20 cellular contexts compared by ENCODE assay signal in the genomic region with DNA sequence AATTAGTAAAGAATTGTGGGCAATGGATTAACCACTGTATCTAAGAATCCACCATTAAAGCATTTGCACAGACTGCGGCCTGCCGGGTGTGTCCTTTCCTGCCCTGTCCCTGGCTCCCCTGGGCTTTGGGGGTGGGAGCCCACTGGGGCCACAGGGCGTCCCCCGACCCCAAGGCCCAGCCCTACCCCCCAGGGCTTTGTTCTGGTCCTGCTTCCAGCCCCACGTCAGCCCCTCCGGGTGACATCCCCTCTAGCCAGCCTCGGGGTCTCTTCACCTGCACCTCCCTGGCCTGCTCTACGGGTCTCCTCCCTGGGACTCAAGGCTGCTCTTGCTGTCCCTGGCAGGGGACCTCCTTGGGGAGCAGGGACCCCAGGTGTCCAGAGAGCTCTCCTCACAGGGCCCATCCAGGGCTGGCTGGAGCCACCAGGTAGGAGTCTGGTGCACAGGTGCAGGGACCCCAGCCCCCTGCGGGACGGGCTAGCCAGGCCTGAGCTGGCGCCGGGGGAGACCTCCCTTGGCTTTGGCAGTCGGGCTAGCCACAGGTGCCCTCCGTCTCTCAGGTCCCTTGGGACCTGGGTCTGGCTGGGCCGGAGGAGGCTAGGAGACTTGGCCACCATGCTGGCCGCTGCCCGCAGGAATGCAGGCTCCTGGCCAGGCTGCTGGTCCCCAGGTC. TPM values are rescaled to one million over a fixed set of nuclear protein-coding genes. Genes with fewer than 3 reads are reported as not detected.
DNase-seq lines count a peak whose midpoint lies in the region; ATAC-seq, FAIRE-seq and TF ChIP-seq lines count a peak whose summit lies in the region.
"Had no signal": no experiment of that assay in that cellular context is flagged by ENCODE, and none has a peak within 500 bp of the region (broad histone marks: within the 10 kb centered on the region; RNA-seq: fewer than 3 reads in every experiment).

No MANE protein-coding gene starts in this region.

- H3F3A ChIP-seq in GM23338 (replicated peaks; ENCODE audit: low read depth) (peaks cover 8% of the 10 kb centered on the region; the same call in 1 of the 2 replicates), neural progenitor cell (ENCODE audit: low read depth) (peaks cover 40% of the 10 kb centered on the region)

- H3K9me3 ChIP-seq in K562 (replicated peaks; ENCODE audit: control insufficient read depth, insufficient read depth, low read depth, low read length) (0 out of 2 replicates have a peak, but pooled peaks cover 4% of the 10 kb centered on the region), neural progenitor cell (ENCODE audit: low read depth) (no peaks in the 10 kb centered on the region)
- no peaks in the 10 kb centered on the region for H3K9me3 ChIP-seq in CD4-positive, alpha-beta T cell (ENCODE audit: control insufficient read depth, low read length)

- H3K4me1 Mint-ChIP-seq in GM23338 (peaks cover 14% of the 10 kb centered on the region), IgD-negative memory B cell (peaks cover 13 to 23% (median 16%) of the 10 kb centered on the region in 3 donors), neural progenitor cell (peaks cover 8% of the 10 kb centered on the region)
- H3K4me1 Mint-ChIP-seq in CD4-positive, alpha-beta T cell (ENCODE audit: low read depth): peaks cover 7% of the 10 kb centered on the region
- H3K4me1 Mint-ChIP-seq in activated naive CD4-positive, alpha-beta T cell treated with anti-CD3 and anti-CD28 coated beads, Interleukin-2, amount 10 ng/mL, durations not matched to agents 7 days and 5 days: peaks cover 11% of the 10 kb centered on the region

- ATAC-seq in GM23338 (no peak; the same call in 2 of the 3 replicates), K562 (no peak)
- ATAC-seq in CD4-positive, alpha-beta T cell (ENCODE audit: poor library complexity): no peak

- no peak overlapping the region for H2AFZ ChIP-seq in GM23338
- no peak overlapping the region for H2AFZ ChIP-seq in K562 (ENCODE audit: low read depth, low read length)
- H2AFZ ChIP-seq in neural progenitor cell (replicated peaks): no peak overlapping the region

- FAIRE-seq in K562 (lab: Jason Lieb, UNC): no peak
- FAIRE-seq: HTR-8/SVneo had no signal

- 73% methylated on average over 8 of the region's 17 CpGs for WGBS in K562 (ENCODE audit: insufficient coverage, low coverage, missing lambda C conversion rate)

- H3K4me2 ChIP-seq in GM23338 (no peak overlapping the region), K562 (ENCODE audit: insufficient read depth, low read length) (no peak overlapping the region), neural progenitor cell (no peak overlapping the region)

- H3K27ac Mint-ChIP-seq in GM23338: no peak overlapping the region
- H3K27ac Mint-ChIP-seq in IgD-negative memory B cell: peak overlapping the region; percentile 95 to 99 (median 99)
- peak overlapping the region; percentile 32 for H3K27ac Mint-ChIP-seq in neural progenitor cell
- no peak overlapping the region for H3K27ac Mint-ChIP-seq in CD4-positive, alpha-beta T cell
- H3K27ac Mint-ChIP-seq in activated naive CD4-positive, alpha-beta T cell treated with anti-CD3 and anti-CD28 coated beads, Interleukin-2, amount 10 ng/mL, durations not matched to agents 7 days and 5 days: no peak overlapping the region

- H3K36me3 Mint-ChIP-seq in GM23338 (ENCODE audit: low read depth) (peaks cover 25% of the 10 kb centered on the region), IgD-negative memory B cell (peaks cover 5% of the 10 kb centered on the region), neural progenitor cell (peaks cover 7% of the 10 kb centered on the region)
- peaks cover 24% of the 10 kb centered on the region for H3K36me3 Mint-ChIP-seq in CD4-positive, alpha-beta T cell (ENCODE audit: low read depth)
- peaks cover 13% of the 10 kb centered on the region for H3K36me3 Mint-ChIP-seq in activated naive CD4-positive, alpha-beta T cell treated with anti-CD3 and anti-CD28 coated beads, Interleukin-2, amount 10 ng/mL, durations not matched to agents 7 days and 5 days

- H3K4me3 Mint-ChIP-seq in GM23338 (peak overlapping the region; percentile 5; the same call in 1 of the 3 replicates), IgD-negative memory B cell (peak overlapping the region; percentile 44 to 93 (median 76)), neural progenitor cell (peak overlapping the region; percentile 70)
- no peak overlapping the region for H3K4me3 Mint-ChIP-seq in CD4-positive, alpha-beta T cell
- no peak overlapping the region for H3K4me3 Mint-ChIP-seq in activated naive CD4-positive, alpha-beta T cell treated with anti-CD3 and anti-CD28 coated beads, Interleukin-2, amount 10 ng/mL, durations not matched to agents 7 days and 5 days

- TF ChIP-seq POLR2A in K562 (conservative IDR thresholded peaks at IDR 0.05): no peak

- H3K79me2 ChIP-seq in GM23338 (replicated peaks; ENCODE audit: insufficient read depth): no peaks in the 10 kb centered on the region
- no peaks in the 10 kb centered on the region for H3K79me2 ChIP-seq in K562 (ENCODE audit: control insufficient read depth, insufficient read depth, low read length)
- H3K79me2 ChIP-seq in neural progenitor cell (ENCODE audit: low read depth): no peaks in the 10 kb centered on the region

- TF ChIP-seq EP300 in K562 (IDR thresholded peaks at IDR 0.05; ENCODE audit: low read length): no peak

- DNase-seq in GM23338 (ENCODE audit: low spot score): no peak
- DNase-seq in K562 (ENCODE audit: extremely low read depth in 1 of 4, low spot score in 3 of 4): no peak
- DNase-seq in neural progenitor cell (ENCODE audit: low spot score): no peak
- DNase-seq in CD4-positive, alpha-beta T cell: no peak
- DNase-seq in T-helper 2 cell: no peak
- no peak for DNase-seq in activated naive CD4-positive, alpha-beta T cell treated with anti-CD3 and anti-CD28 coated beads, Interleukin-2, amount 10 ng/mL, durations not matched to agents 7 days and 5 days
- no peak for DNase-seq in DMS53 treated with DMSO at 0.1 percent for 48 hours (lab: John Stamatoyannopoulos, UW; ENCODE audit: unreplicated experiment)
- DNase-seq: COR-L47, DMS 273 treated with DMSO at 0.1 percent for 48 hours, GDM1, HCEC 1CT, MV-4-11, NCI-H187, NCI-H2107, NCI-H2227 treated with DMSO at 0.1 percent for 48 hours, NCI-H524, SHP77 had no signal

- H3K27me3 ChIP-seq in GM23338 (ENCODE audit: insufficient read depth) (no peaks in the 10 kb centered on the region), K562 (ENCODE audit: control insufficient read depth in 2 of 2, insufficient read depth in 2 of 2, low read length in 2 of 2) (no peaks in the 10 kb centered on the region), neural progenitor cell (peaks cover 22% of the 10 kb centered on the region)
- H3K27me3 ChIP-seq in CD4-positive, alpha-beta T cell (ENCODE audit: control insufficient read depth, insufficient read depth, low read length): peaks cover 10% of the 10 kb centered on the region

- H3K4me1 ChIP-seq in GM23338 (ENCODE audit: insufficient read depth) (peaks cover 5% of the 10 kb centered on the region), K562 (replicated peaks in 1 of 2; ENCODE audit: control insufficient read depth in 2 of 2, insufficient read depth in 2 of 2, low read length in 2 of 2) (peaks cover 9 to 52% of the 10 kb centered on the region in 2 experiments), neural progenitor cell (peaks cover 8% of the 10 kb centered on the region)

- H3K9ac ChIP-seq in K562 (ENCODE audit: insufficient read depth in 1 of 2, low read depth in 2 of 2, low read length in 2 of 2) (no peak overlapping the region; a peak in 1 of 4 replicates), neural progenitor cell (no peak overlapping the region)

- H4K20me1 ChIP-seq in GM23338 (replicated peaks; ENCODE audit: insufficient read depth): no peaks in the 10 kb centered on the region; the same call in 1 of the 2 replicates
- no peaks in the 10 kb centered on the region for H4K20me1 ChIP-seq in K562 (replicated peaks; ENCODE audit: control insufficient read depth, insufficient read depth, low read length)
- H4K20me1 ChIP-seq in neural progenitor cell (ENCODE audit: low read depth): peaks cover 43% of the 10 kb centered on the region

- POLR2A ChIA-PET in K562 (lab: Yijun Ruan, JAX): interaction anchor here (0.6 to 1.7 kb wide), 6 partner anchors 9 to 216 kb away, joined by 3 to 8 read pairs (median 5); no protein-coding TSS in a partner anchor
- POLR2A ChIA-PET in CD4-positive, alpha-beta T cell (lab: Charles Lee): interaction anchor here (1.4 kb wide), 1 partner anchor 18 kb away, joined by 4 read pairs; the partner anchor contains the start of gene UBE2I

- in situ Hi-C loops in K562 (cut with MboI): no loop called here

- H3K27me3 Mint-ChIP-seq in GM23338 (ENCODE audit: insufficient read depth, low read depth, poor library complexity) (peaks cover 9% of the 10 kb centered on the region), IgD-negative memory B cell (peaks cover 6% of the 10 kb centered on the region), neural progenitor cell (ENCODE audit: insufficient read depth, low read depth) (peaks cover 17% of the 10 kb centered on the region)
- peaks cover 4% of the 10 kb centered on the region for H3K27me3 Mint-ChIP-seq in CD4-positive, alpha-beta T cell
- H3K27me3 Mint-ChIP-seq in activated naive CD4-positive, alpha-beta T cell treated with anti-CD3 and anti-CD28 coated beads, Interleukin-2, amount 10 ng/mL, durations not matched to agents 7 days and 5 days: peaks cover 19% of the 10 kb centered on the region

- H3K9me1 ChIP-seq in K562 (ENCODE audit: control insufficient read depth, insufficient read depth, low read length): no peaks in the 10 kb centered on the region

- H3K4me3 ChIP-seq in GM23338: no peak overlapping the region
- H3K4me3 ChIP-seq in K562: no peak overlapping the region
- no peak overlapping the region for H3K4me3 ChIP-seq in neural progenitor cell
- H3K4me3 ChIP-seq: SK-N-MC had no signal

- H3K36me3 ChIP-seq in GM23338 (ENCODE audit: insufficient read depth): no peaks in the 10 kb centered on the region
- peaks cover 27% of the 10 kb centered on the region; the same call in 1 of the 3 replicates for H3K36me3 ChIP-seq in K562 (ENCODE audit: control insufficient read depth, insufficient read depth, low read length)
- no peaks in the 10 kb centered on the region for H3K36me3 ChIP-seq in neural progenitor cell

- CTCF ChIA-PET in K562 (lab: Yijun Ruan, JAX; ENCODE audit: low intra/inter-chr PET ratio): no interaction called here
- CTCF ChIA-PET in CD4-positive, alpha-beta T cell (lab: Charles Lee): no interaction called here
- CTCF ChIA-PET in activated naive CD4-positive, alpha-beta T cell treated with anti-CD3 and anti-CD28 coated beads, Interleukin-2, amount 10 ng/mL, durations not matched to agents 7 days and 5 days (lab: Charles Lee): interaction anchor here (0.6 kb wide), 1 partner anchor 317 kb away, joined by 3 read pairs; no protein-coding TSS in a partner anchor

- no peaks in the 10 kb centered on the region for H3K9me2 ChIP-seq in GM23338 (ENCODE audit: insufficient read depth)

- BruUV-seq in K562 (replicated peaks; lab: Mats Ljungman, UMichigan): no TSS peak

- intact Hi-C loops in K562 (cut with micrococcal nuclease): no loop called here
- intact Hi-C loops in CD4-positive, alpha-beta T cell (cut with DNase I, micrococcal nuclease): no loop called here

- TF ChIP-seq RAD21 in K562 (CRISPR knock-in tag; conservative IDR thresholded peaks at IDR 0.05 in 1 of 2, IDR thresholded peaks at IDR 0.05 in 1 of 2): no peak

- TF ChIP-seq CTCF in GM23338 (conservative IDR thresholded peaks at IDR 0.05; ENCODE audit: low read depth in 2 of 2): no peak
- no peak for TF ChIP-seq CTCF in K562 (IDR thresholded peaks at IDR 0.05 in 2 of 3, conservative IDR thresholded peaks at IDR 0.05 in 1 of 3; ENCODE audit: insufficient read depth in 2 of 3, low read depth in 1 of 3, low read length in 3 of 3)
- no peak for TF ChIP-seq CTCF in neural progenitor cell (IDR thresholded peaks at IDR 0.05)
- TF ChIP-seq CTCF in CD4-positive, alpha-beta T cell (IDR thresholded peaks at IDR 0.05): no peak

- H3K27ac ChIP-seq in GM23338 (ENCODE audit: low read depth) (0 out of 2 replicates have a peak overlapping the region, but pooled peaks have one; percentile 65), K562 (ENCODE audit: extremely low read depth, low read depth, low read length) (no peak overlapping the region), neural progenitor cell (peak overlapping the region; percentile 58)
- H3K27ac ChIP-seq in CD4-positive, alpha-beta T cell (ENCODE audit: low read depth, low read length): no peak overlapping the region

- H3K9me3 Mint-ChIP-seq in GM23338 (no peaks in the 10 kb centered on the region), IgD-negative memory B cell (no peaks in the 10 kb centered on the region), neural progenitor cell (no peaks in the 10 kb centered on the region)
- no peaks in the 10 kb centered on the region for H3K9me3 Mint-ChIP-seq in CD4-positive, alpha-beta T cell
- no peaks in the 10 kb centered on the region for H3K9me3 Mint-ChIP-seq in activated naive CD4-positive, alpha-beta T cell treated with anti-CD3 and anti-CD28 coated beads, Interleukin-2, amount 10 ng/mL, durations not matched to agents 7 days and 5 days

RNA-seq across cellular contexts. Expression of gene BAIAP3, which starts 6.4 kb away (rescaled TPM):
- 13.0 and 23.0 TPM in 2 replicates for total RNA-seq in GM23338 (2014; rRNA removed; shearing (Covaris generic))
- polyA plus RNA-seq in GM23338 (2016; fragmentation: Nextera tagmentation; extraction: Ambion mirVana) (4.2 and 5.2 TPM in 2 replicates), IgD-negative memory B cell (26.0 TPM), K562 (2011; rRNA removed) (0.81 and 1.8 TPM in 2 replicates), K562 (2014; fragmentation: Illumina TruSeq; extraction: Trizol) (0.34 and 1.1 TPM in 2 replicates), K562 (2014; fragmentation: Nextera tagmentation; extraction: Ambion mirVana) (under 1 TPM in 1 of 2 experiments, not detected in 1; 0.03 TPM), K562 (2014; rRNA removed) (1.5 and 4.5 TPM in 2 replicates)
- 10.8 and 42.1 TPM in 2 replicates for total RNA-seq in K562 (2011; cell fraction: chromatin; rRNA removed; ENCODE audit: low replicate concordance)
- total RNA-seq in K562 (2011; cell fraction: nucleolus; rRNA removed): 29.0 and 32.5 TPM in 2 replicates
- 13.0 and 13.4 TPM in 2 replicates for total RNA-seq in K562 (2011; cell fraction: nucleoplasm; rRNA removed)
- total RNA-seq in K562 (2014; rRNA removed) (2.3 and 4.5 TPM in 2 replicates), K562 (2014; rRNA removed; fragmentation: Illumina TruSeq; extraction: Trizol) (0.06 and 0.18 TPM in 2 replicates), K562 (2015; rRNA removed; fragmentation: Illumina TruSeq; extraction: Trizol) (0.33 and 1.2 TPM in 2 replicates), K562 (2021) (3.3 and 3.4 TPM in 2 replicates), neural progenitor cell (ENCODE audit: low replicate concordance) (0.34 and 4.0 TPM in 2 replicates)
- polyA plus RNA-seq in K562 (2011; cell fraction: cytosol; rRNA removed): 0.55 and 1.9 TPM in 2 replicates
- 15.2 and 24.6 TPM in 2 replicates for polyA plus RNA-seq in K562 (2011; cell fraction: nucleus; rRNA removed)
- polyA plus RNA-seq in K562 (2012): 3.2 and 13.5 TPM in 2 replicates
- polyA minus RNA-seq in K562 (2011; rRNA and poly(A)+ RNA removed): 0.33 and 1.1 TPM in 2 replicates
- polyA minus RNA-seq in K562 (2011; cell fraction: cytosol; rRNA and poly(A)+ RNA removed): 1.7 and 1.9 TPM in 2 replicates
- 8.8 and 11.0 TPM in 2 replicates for polyA minus RNA-seq in K562 (2011; cell fraction: nucleus; rRNA and poly(A)+ RNA removed)
- 10 to 100 TPM; 19.6 to 21.5 TPM for total RNA-seq in CD4-positive, alpha-beta T cell

RNA-seq across cellular contexts. Expression of gene UBE2I, which starts 17.6 kb away (rescaled TPM):
- total RNA-seq in GM23338 (2014; rRNA removed; shearing (Covaris generic)): 116 and 117 TPM in 2 replicates
- polyA plus RNA-seq in GM23338 (2016; fragmentation: Nextera tagmentation; extraction: Ambion mirVana) (216 and 220 TPM in 2 replicates), IgD-negative memory B cell (165 TPM), K562 (2011; rRNA removed) (132 and 145 TPM in 2 replicates), K562 (2014; fragmentation: Illumina TruSeq; extraction: Trizol) (222 and 254 TPM in 2 replicates), K562 (2014; fragmentation: Nextera tagmentation; extraction: Ambion mirVana) (10 to 100 TPM; 36.6 to 45.1 TPM), K562 (2014; rRNA removed) (171 and 184 TPM in 2 replicates)
- 163 and 370 TPM in 2 replicates for total RNA-seq in K562 (2011; cell fraction: chromatin; rRNA removed; ENCODE audit: low replicate concordance)
- 214 and 227 TPM in 2 replicates for total RNA-seq in K562 (2011; cell fraction: nucleolus; rRNA removed)
- total RNA-seq in K562 (2011; cell fraction: nucleoplasm; rRNA removed): 128 and 149 TPM in 2 replicates
- total RNA-seq in K562 (2014; rRNA removed) (64.7 and 104 TPM in 2 replicates), K562 (2014; rRNA removed; fragmentation: Illumina TruSeq; extraction: Trizol) (103 and 114 TPM in 2 replicates), K562 (2015; rRNA removed; fragmentation: Illumina TruSeq; extraction: Trizol) (96.9 and 104 TPM in 2 replicates), K562 (2021) (208 and 215 TPM in 2 replicates), neural progenitor cell (ENCODE audit: low replicate concordance) (184 and 239 TPM in 2 replicates)
- polyA plus RNA-seq in K562 (2011; cell fraction: cytosol; rRNA removed): 67.6 and 119 TPM in 2 replicates
- 140 and 142 TPM in 2 replicates for polyA plus RNA-seq in K562 (2011; cell fraction: nucleus; rRNA removed)
- polyA plus RNA-seq in K562 (2012): 143 and 153 TPM in 2 replicates
- 118 and 130 TPM in 2 replicates for polyA minus RNA-seq in K562 (2011; rRNA and poly(A)+ RNA removed)
- 69.2 and 93.4 TPM in 2 replicates for polyA minus RNA-seq in K562 (2011; cell fraction: cytosol; rRNA and poly(A)+ RNA removed)
- polyA minus RNA-seq in K562 (2011; cell fraction: nucleus; rRNA and poly(A)+ RNA removed): 62.3 and 72.8 TPM in 2 replicates
- 100 to 1,000 TPM; 247 to 252 TPM for total RNA-seq in CD4-positive, alpha-beta T cell

RNA-seq across cellular contexts. Expression of gene TSR3, which starts 24.6 kb away (rescaled TPM):
- 97.3 and 98.8 TPM in 2 replicates for total RNA-seq in GM23338 (2014; rRNA removed; shearing (Covaris generic))
- polyA plus RNA-seq in GM23338 (2016; fragmentation: Nextera tagmentation; extraction: Ambion mirVana) (54.1 and 58.5 TPM in 2 replicates), IgD-negative memory B cell (116 TPM), K562 (2011; rRNA removed) (15.8 and 16.5 TPM in 2 replicates), K562 (2014; fragmentation: Illumina TruSeq; extraction: Trizol) (10.3 and 22.1 TPM in 2 replicates), K562 (2014; fragmentation: Nextera tagmentation; extraction: Ambion mirVana) (1 to 10 TPM; 1.5 to 2.4 TPM), K562 (2014; rRNA removed) (53.3 and 75.7 TPM in 2 replicates)
- 2.8 and 6.4 TPM in 2 replicates for total RNA-seq in K562 (2011; cell fraction: chromatin; rRNA removed; ENCODE audit: low replicate concordance)
- total RNA-seq in K562 (2011; cell fraction: nucleolus; rRNA removed): 8.8 and 12.3 TPM in 2 replicates
- 3.4 and 7.0 TPM in 2 replicates for total RNA-seq in K562 (2011; cell fraction: nucleoplasm; rRNA removed)
- total RNA-seq in K562 (2014; rRNA removed) (74.8 and 100.0 TPM in 2 replicates), K562 (2014; rRNA removed; fragmentation: Illumina TruSeq; extraction: Trizol) (6.7 TPM in 2 replicates), K562 (2015; rRNA removed; fragmentation: Illumina TruSeq; extraction: Trizol) (29.6 and 31.9 TPM in 2 replicates), K562 (2021) (50.5 and 53.7 TPM in 2 replicates), neural progenitor cell (ENCODE audit: low replicate concordance) (22.4 and 60.6 TPM in 2 replicates)
- 21.3 and 65.5 TPM in 2 replicates for polyA plus RNA-seq in K562 (2011; cell fraction: cytosol; rRNA removed)
- 12.1 and 18.1 TPM in 2 replicates for polyA plus RNA-seq in K562 (2011; cell fraction: nucleus; rRNA removed)
- 34.9 and 46.9 TPM in 2 replicates for polyA plus RNA-seq in K562 (2012)
- 2.6 and 4.5 TPM in 2 replicates for polyA minus RNA-seq in K562 (2011; rRNA and poly(A)+ RNA removed)
- polyA minus RNA-seq in K562 (2011; cell fraction: cytosol; rRNA and poly(A)+ RNA removed): 17.2 and 24.6 TPM in 2 replicates
- 7.1 and 7.8 TPM in 2 replicates for polyA minus RNA-seq in K562 (2011; cell fraction: nucleus; rRNA and poly(A)+ RNA removed)
- total RNA-seq in CD4-positive, alpha-beta T cell: 10 to 100 TPM; 19.9 to 21.4 TPM

RNA-seq across cellular contexts. Expression of gene GNPTG, which starts 24.6 kb away (rescaled TPM):
- total RNA-seq in GM23338 (2014; rRNA removed; shearing (Covaris generic)): 9.2 and 23.3 TPM in 2 replicates
- polyA plus RNA-seq in GM23338 (2016; fragmentation: Nextera tagmentation; extraction: Ambion mirVana): 39.1 and 41.0 TPM in 2 replicates
- 55.9 TPM for polyA plus RNA-seq in IgD-negative memory B cell
- 42.1 and 68.9 TPM in 2 replicates for total RNA-seq in K562 (2011; cell fraction: chromatin; rRNA removed; ENCODE audit: low replicate concordance)
- 52.6 and 53.5 TPM in 2 replicates for total RNA-seq in K562 (2011; cell fraction: nucleolus; rRNA removed)
- total RNA-seq in K562 (2011; cell fraction: nucleoplasm; rRNA removed): 51.0 and 57.1 TPM in 2 replicates
- 22.3 and 24.0 TPM in 2 replicates for total RNA-seq in K562 (2014; rRNA removed)
- total RNA-seq in K562 (2014; rRNA removed; fragmentation: Illumina TruSeq; extraction: Trizol): 4.7 and 6.1 TPM in 2 replicates
- 13.6 and 13.9 TPM in 2 replicates for total RNA-seq in K562 (2015; rRNA removed; fragmentation: Illumina TruSeq; extraction: Trizol)
- 19.9 and 22.2 TPM in 2 replicates for total RNA-seq in K562 (2021)
- 18.6 and 20.7 TPM in 2 replicates for polyA plus RNA-seq in K562 (2011; rRNA removed)
- polyA plus RNA-seq in K562 (2011; cell fraction: cytosol; rRNA removed): 20.9 and 40.1 TPM in 2 replicates
- polyA plus RNA-seq in K562 (2011; cell fraction: nucleus; rRNA removed): 55.5 and 97.5 TPM in 2 replicates
- 18.3 and 26.9 TPM in 2 replicates for polyA plus RNA-seq in K562 (2012)
- 9.0 and 13.6 TPM in 2 replicates for polyA plus RNA-seq in K562 (2014; fragmentation: Illumina TruSeq; extraction: Trizol)
- 1 to 10 TPM in 1 of 2 experiments, under 1 TPM in 1; 0.69 to 1.0 TPM for polyA plus RNA-seq in K562 (2014; fragmentation: Nextera tagmentation; extraction: Ambion mirVana)
- 31.5 and 33.3 TPM in 2 replicates for polyA plus RNA-seq in K562 (2014; rRNA removed)
- 1.6 and 5.7 TPM in 2 replicates for polyA minus RNA-seq in K562 (2011; rRNA and poly(A)+ RNA removed)
- polyA minus RNA-seq in K562 (2011; cell fraction: cytosol; rRNA and poly(A)+ RNA removed): 7.7 and 10.3 TPM in 2 replicates
- 11.7 and 13.1 TPM in 2 replicates for polyA minus RNA-seq in K562 (2011; cell fraction: nucleus; rRNA and poly(A)+ RNA removed)
- 11.8 and 22.7 TPM in 2 replicates for total RNA-seq in neural progenitor cell (ENCODE audit: low replicate concordance)
- total RNA-seq in CD4-positive, alpha-beta T cell: 10 to 100 TPM; 27.6 to 32.0 TPM

Comparison
In these comparisons a context has a peak if more than half of its experiments do, and no peak if none do; other contexts are left out.
1. H3K27ac ChIP-seq: peak in GM23338 (single experiment) and neural progenitor cell (single experiment); none in K562 (single experiment) and CD4-positive, alpha-beta T cell (single experiment).
2. H3K27ac Mint-ChIP-seq: peak in IgD-negative memory B cell (3 of 3) and neural progenitor cell (single experiment); none in GM23338 (single experiment), CD4-positive, alpha-beta T cell (single experiment) and activated naive CD4-positive, alpha-beta T cell treated with anti-CD3 and anti-CD28 coated beads, Interleukin-2, amount 10 ng/mL, durations not matched to agents 7 days and 5 days (single experiment).
3. H3K4me3 Mint-ChIP-seq: peak in GM23338 (single experiment), IgD-negative memory B cell (4 of 4) and neural progenitor cell (single experiment); none in CD4-positive, alpha-beta T cell (single experiment) and activated naive CD4-positive, alpha-beta T cell treated with anti-CD3 and anti-CD28 coated beads, Interleukin-2, amount 10 ng/mL, durations not matched to agents 7 days and 5 days (single experiment).